Comparison of ENCODE assay signal across 8 cellular contexts in genomic region chr6:113858605-113859348, GRCh38. TPM values are rescaled to one million over a fixed set of nuclear protein-coding genes. Genes with fewer than 3 reads are reported as not detected.
DNase-seq lines count a peak whose midpoint lies in the region; ATAC-seq and TF ChIP-seq lines count a peak whose summit lies in the region.

No MANE protein-coding gene starts in this region.

- peak; percentile 94 for DNase-seq in GM19238 (ENCODE audit: insufficient read length, low spot score)
- DNase-seq in NCI-H524 treated with DMSO at 0.1 percent for 48 hours (lab: John Stamatoyannopoulos, UW) = peak; percentile 82
- DNase-seq in activated CD4-positive, alpha-beta T cell treated with anti-CD3 and anti-CD28 coated beads, Interleukin-2, amount 50 U/mL, for 4 hours = peak; percentile 51 to 54
- DNase-seq in dermis microvascular lymphatic vessel endothelial cell (ENCODE audit: low read depth in 2 of 2) = peak; percentile 86 to 94
- peak; percentile 71 to 95 for DNase-seq in lower leg skin (ENCODE audit: low spot score in 2 of 2)
- peak; percentile 69 to 74 for DNase-seq in stimulated activated CD4-positive, alpha-beta T cell treated with anti-CD3 and anti-CD28 coated beads, Interleukin-4, amount 100 ng/mL, for 48 hours (ENCODE audit: low read depth in 2 of 2)

- H3K4me3 ChIP-seq in BLaER1 = peak overlapping the region; percentile 82
- H3K4me3 ChIP-seq in lower leg skin (ENCODE audit: low read depth, poor library complexity, severe bottlenecking) = peak overlapping the region; percentile 78

- 0 out of 2 replicates have a peak, but pooled peaks cover 5% of the 10 kb centered on the region for H3K36me3 ChIP-seq in BLaER1

- 1% methylated on average over 37 to 39 of the region's 59 CpGs for WGBS in lower leg skin, 2 donors

- peaks cover 74% of the 10 kb centered on the region for H3K27me3 ChIP-seq in BLaER1

- peaks cover 8% of the 10 kb centered on the region for H3K9me3 ChIP-seq in BLaER1

- H3K4me2 ChIP-seq in BLaER1 = peak overlapping the region; percentile 96

- TF ChIP-seq POLR2A in lower leg skin (IDR thresholded peaks at IDR 0.05) = no peak

- TF ChIP-seq CTCF in lower leg skin (IDR thresholded peaks at IDR 0.05) = peak in 2 of 3 donors; percentile 28 to 77

- H4K20me1 ChIP-seq in BLaER1 = peaks cover 47% of the 10 kb centered on the region

- peak overlapping the region; percentile 96 for H3K27ac ChIP-seq in BLaER1

- intact Hi-C loops in lower leg skin (cut with DNase I; ENCODE audit: low total_unique reads) = loop anchor here (10.0 kb wide), 1 partner anchor 224 kb away; no protein-coding TSS in a partner anchor

- ATAC-seq in HG03432 (IDR thresholded peaks at IDR 0.05; ENCODE audit: unreplicated experiment) = peak; percentile 84

- peak overlapping the region; percentile 97 for H3K9ac ChIP-seq in BLaER1

- H3K4me1 ChIP-seq in BLaER1 = peaks cover 29% of the 10 kb centered on the region

RNA-seq across cellular contexts. Expression of gene MARCKS, which starts 1.6 kb away (rescaled TPM):
- total RNA-seq in dermis microvascular lymphatic vessel endothelial cell (218 and 247 TPM in 2 replicates), lower leg skin (100 to 1,000 TPM in 1 of 4 donors, 10 to 100 TPM in 3; 48.6 to 130 (median 66.2) TPM)

Comparison
In these comparisons a context has a peak if more than half of its experiments do, and no peak if none do; other contexts are left out.
1. Peak in every context shown above with its lines: DNase-seq, ATAC-seq, H3K4me3 ChIP-seq and H3K27ac ChIP-seq.